20 cellular contexts compared by ENCODE assay signal in genomic region chr11:29634744-29635143, GRCh38.
"Had no signal": no experiment of that assay in that cellular context is flagged by ENCODE, and none has a peak within 500 bp of the region (broad histone marks: within the 10 kb centered on the region; RNA-seq: fewer than 3 reads in every experiment).

No MANE protein-coding gene starts in this region.

- H3K36me3 ChIP-seq: heart left ventricle, spleen, thoracic aorta, transverse colon had no signal

- H3K27ac ChIP-seq: heart left ventricle, spleen, thoracic aorta, transverse colon had no signal

- H3K4me3 ChIP-seq: heart left ventricle, mucosa of descending colon, spleen, thoracic aorta, transverse colon had no signal

- H3K9me3 ChIP-seq: heart left ventricle, spleen, thoracic aorta, transverse colon had no signal

- ATAC-seq: esophagus mucosa; heart left ventricle; left lobe of liver; mucosa of descending colon; naive thymus-derived CD8-positive, alpha-beta T cell; sciatic nerve; stimulated activated naive B cell treated with anti-CD40 and anti-IgM and Interleukin-4, amounts not matched to agents 10 μg/mL and 1 μg/mL and 100 μg/mL, for 72 hours; stimulated activated naive CD8-positive, alpha-beta T cell treated with anti-CD3 and anti-CD28 coated beads, Interleukin-15, amount 100 ng/mL, for 72 hours had no signal

- H3K4me1 ChIP-seq: heart left ventricle, spleen, transverse colon had no signal

- DNase-seq: effector memory CD4-positive, alpha-beta T cell; heart left ventricle; hippocampal formation; islet precursor cell; mammary epithelial cell; mucosa of descending colon; naive thymus-derived CD8-positive, alpha-beta T cell; posterior cingulate gyrus; spleen; stimulated activated CD4-positive, alpha-beta T cell treated with anti-CD3 and anti-CD28 coated beads, Interleukin-15, amount 100 ng/mL, for 24 hours; stimulated activated CD4-positive, alpha-beta T cell treated with anti-CD3 and anti-CD28 coated beads, Interleukin-1b, Interleukin-23, amount 100 ng/mL, for 48 hours; stimulated activated CD4-positive, alpha-beta T cell treated with anti-CD3 and anti-CD28 coated beads, Interleukin-4, amount 100 ng/mL, for 24 hours; stimulated activated naive B cell treated with anti-CD40 and anti-IgM and Interleukin-4, amounts not matched to agents 10 μg/mL and 1 μg/mL and 100 μg/mL, for 72 hours; stimulated activated naive CD8-positive, alpha-beta T cell treated with anti-CD3 and anti-CD28 coated beads, Interleukin-15, amount 100 ng/mL, for 72 hours; substantia nigra; transverse colon had no signal

- H3K27me3 ChIP-seq: heart left ventricle, spleen, transverse colon had no signal
